1 cellular context compared by ENCODE assay signal in genomic region chr1:23801876-23802275, GRCh38.
TF ChIP-seq lines count a peak whose summit lies in the region.

No MANE protein-coding gene starts in this region.

TF ChIP-seq in K562, 482 proteins besides CTCF, POLR2A, EP300 and RAD21:
- no peak for TF ChIP-seq ZKSCAN8 (CRISPR knock-in tag; IDR thresholded peaks at IDR 0.05)
- TF ChIP-seq NONO (IDR thresholded peaks at IDR 0.05; ENCODE audit: low read depth in 2 of 2, low read length in 1 of 2) = no peak
- no peak for TF ChIP-seq LEF1 (IDR thresholded peaks at IDR 0.05)
- no peak for TF ChIP-seq ZBTB26 (CRISPR knock-in tag; IDR thresholded peaks at IDR 0.05)
- TF ChIP-seq NFIC (IDR thresholded peaks at IDR 0.05) = peak; percentile 22; the same call in 1 of the 2 replicates
- no peak for TF ChIP-seq TCF7L2 (IDR thresholded peaks at IDR 0.05; ENCODE audit: low read depth, low read length)
